ENCODE assay signal across 8 cellular contexts in the genomic region with DNA sequence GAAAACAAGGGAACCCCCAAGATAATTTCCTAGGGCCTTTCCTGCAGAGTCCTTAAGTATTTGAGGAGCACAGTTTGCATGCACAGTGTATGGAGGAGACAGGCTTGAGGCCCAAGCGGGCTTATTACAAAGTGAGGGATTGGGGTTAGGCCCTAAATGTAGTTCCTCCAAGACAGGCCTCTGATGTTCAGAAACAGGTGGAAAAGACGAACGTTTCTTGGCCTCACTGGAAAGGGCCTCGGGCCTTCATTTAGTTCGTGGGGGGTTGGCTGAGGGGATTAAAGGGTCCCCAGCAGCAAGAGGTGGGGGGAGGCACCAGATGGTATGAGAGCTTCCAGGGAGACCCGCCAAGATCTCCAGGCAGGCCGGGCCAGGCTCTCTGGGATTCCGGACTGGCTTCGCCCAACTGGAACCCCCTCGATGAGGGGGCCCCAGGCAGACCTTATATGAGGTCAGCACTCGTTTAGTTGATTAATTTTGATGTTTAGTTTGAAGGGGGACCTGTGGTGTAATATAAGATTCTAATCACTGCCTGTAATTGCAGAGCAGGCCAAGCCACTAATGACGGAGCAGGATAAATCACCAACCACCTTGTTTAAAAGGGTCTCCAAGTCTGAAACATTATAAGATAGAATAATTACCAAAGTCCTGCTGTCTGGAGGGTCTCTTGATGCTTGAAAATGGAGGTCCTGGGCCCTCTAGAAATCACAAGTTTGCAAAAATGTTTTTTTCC.
DNase-seq lines count a peak whose midpoint lies in the region; ATAC-seq and TF ChIP-seq lines count a peak whose summit lies in the region.

No MANE protein-coding gene starts in this region.

- peak overlapping the region; percentile 100 for H3K9ac ChIP-seq in DND-41 (ENCODE audit: low read depth, low read length)
- peak overlapping the region; percentile 99 for H3K9ac ChIP-seq in MM.1S (ENCODE audit: low read length)
- H3K9ac ChIP-seq in duodenal mucosa (ENCODE audit: low read depth in 1 of 2, low read length in 2 of 2): peak overlapping the region; percentile 65 to 74

- no peak for DNase-seq in DND-41
- no peak for DNase-seq in MM.1S
- no peak for DNase-seq in NCI-H226
- DNase-seq in caudate nucleus (lab: John Stamatoyannopoulos, UW): no peak
- no peak for DNase-seq in anterior cingulate cortex (lab: John Stamatoyannopoulos, UW)

- H3K27me3 ChIP-seq in DND-41 (ENCODE audit: insufficient read depth, low read length, poor library complexity): no peaks in the 10 kb centered on the region
- H3K27me3 ChIP-seq in MM.1S (replicated peaks; ENCODE audit: insufficient read depth, low read length): no peaks in the 10 kb centered on the region
- no peaks in the 10 kb centered on the region for H3K27me3 ChIP-seq in duodenal mucosa (ENCODE audit: control insufficient read depth in 1 of 2, insufficient read depth in 2 of 2, low read length in 2 of 2)
- H3K27me3 ChIP-seq in neuron (ENCODE audit: insufficient read depth, low read length): no peaks in the 10 kb centered on the region

- H3K36me3 ChIP-seq in DND-41 (ENCODE audit: insufficient read depth, low read length) (peaks cover 56% of the 10 kb centered on the region), MM.1S (replicated peaks; ENCODE audit: insufficient read depth, low read length) (peaks cover 4% of the 10 kb centered on the region; the same call in 1 of the 2 replicates), duodenal mucosa (ENCODE audit: control insufficient read depth in 1 of 2, insufficient read depth in 2 of 2, low read length in 2 of 2) (peaks cover 25 to 30% of the 10 kb centered on the region in 2 donors), neuron (ENCODE audit: insufficient read depth, low read length) (peaks cover 25% of the 10 kb centered on the region)

- H2AFZ ChIP-seq in DND-41 (ENCODE audit: low read depth, low read length): peak overlapping the region; percentile 73
- H2AFZ ChIP-seq in MM.1S (ENCODE audit: low read length): 0 out of 2 replicates have a peak overlapping the region, but pooled peaks have one; percentile 5
- H2AFZ ChIP-seq in neuron (ENCODE audit: low read depth, low read length): peak overlapping the region; percentile 73

- no peaks in the 10 kb centered on the region for H3K9me2 ChIP-seq in MM.1S (replicated peaks; ENCODE audit: insufficient read depth, low read length)

- H4K20me1 ChIP-seq in DND-41 (ENCODE audit: insufficient read depth, low read length) (peaks cover 44% of the 10 kb centered on the region), MM.1S (ENCODE audit: insufficient read depth, low read length) (no peaks in the 10 kb centered on the region)

- ATAC-seq in DND-41 (ENCODE audit: insufficient read depth, low read depth) (peak; percentile 13), GM21576 (IDR thresholded peaks at IDR 0.05; ENCODE audit: unreplicated experiment) (no peak)

- H3K4me2 ChIP-seq in DND-41 (ENCODE audit: insufficient read depth, low read length): peak overlapping the region; percentile 81
- H3K4me2 ChIP-seq in MM.1S (ENCODE audit: low read depth, low read length): peak overlapping the region; percentile 80

- H3K4me3 ChIP-seq in DND-41 (ENCODE audit: low read depth in 1 of 2, low read length in 2 of 2) (peak overlapping the region; percentile 72 to 99; a peak in 3 of 4 replicates), MM.1S (ENCODE audit: low read length) (peak overlapping the region; percentile 98), duodenal mucosa (ENCODE audit: low read depth in 1 of 2, low read length in 2 of 2) (peak overlapping the region; percentile 73 to 80), neuron (ENCODE audit: low read length) (peak overlapping the region; percentile 84)

- H3K79me2 ChIP-seq in DND-41 (ENCODE audit: insufficient read depth, low read length): peaks cover 62% of the 10 kb centered on the region
- H3K79me2 ChIP-seq in MM.1S (ENCODE audit: low read length): peaks cover 56% of the 10 kb centered on the region

- no peaks in the 10 kb centered on the region for H3K9me3 ChIP-seq in DND-41 (ENCODE audit: insufficient read depth, low read length, severe bottlenecking)
- H3K9me3 ChIP-seq in MM.1S (replicated peaks; ENCODE audit: insufficient read depth, low read length): no peaks in the 10 kb centered on the region
- no peaks in the 10 kb centered on the region for H3K9me3 ChIP-seq in duodenal mucosa (ENCODE audit: control insufficient read depth in 1 of 2, low read length in 2 of 2)
- H3K9me3 ChIP-seq in neuron (ENCODE audit: low read length): no peaks in the 10 kb centered on the region

- H3F3A ChIP-seq in MM.1S (ENCODE audit: insufficient read depth, low read length): 0 out of 2 replicates have a peak, but pooled peaks cover 6% of the 10 kb centered on the region

- TF ChIP-seq CTCF in DND-41 (IDR thresholded peaks at IDR 0.05; ENCODE audit: borderline replicate concordance, extremely low read depth, low read length, poor library complexity, severe bottlenecking): no peak
- TF ChIP-seq CTCF in MM.1S (IDR thresholded peaks at IDR 0.05; ENCODE audit: low read length): no peak

- peaks cover 41% of the 10 kb centered on the region for H3K4me1 ChIP-seq in DND-41 (ENCODE audit: insufficient read depth, low read length)
- 0 out of 2 replicates have a peak, but pooled peaks cover 10% of the 10 kb centered on the region for H3K4me1 ChIP-seq in MM.1S (ENCODE audit: low read length)
- H3K4me1 ChIP-seq in duodenal mucosa (ENCODE audit: control insufficient read depth in 1 of 2, insufficient read depth in 2 of 2, low read length in 2 of 2): peaks cover 29 to 33% of the 10 kb centered on the region in 2 donors
- peaks cover 8% of the 10 kb centered on the region for H3K4me1 ChIP-seq in neuron (ENCODE audit: insufficient read depth, low read length)

- H3K27ac ChIP-seq in DND-41 (ENCODE audit: low read length) (peak overlapping the region; percentile 87), MM.1S (ENCODE audit: low read length) (peak overlapping the region; percentile 82; the same call in 1 of the 2 replicates), duodenal mucosa (ENCODE audit: low read depth, low read length) (no peak overlapping the region), caudate nucleus (ENCODE audit: low read depth, low read length) (no peak overlapping the region)

Comparison
In these comparisons a context has a peak if more than half of its experiments do, and no peak if none do; other contexts are left out.
1. H2AFZ ChIP-seq: peak in every context shown above with its lines; median percentile 73 in DND-41; 73 in neuron; 5 in MM.1S.
2. H3K27ac ChIP-seq: peak in DND-41 (single experiment) and MM.1S (single experiment); none in duodenal mucosa (single experiment) and caudate nucleus (single experiment).
3. Peak in every context shown above with its lines, with median percentiles within 50 percentile points of each other: H3K4me3 ChIP-seq and H3K9ac ChIP-seq.